In the genomic region with DNA sequence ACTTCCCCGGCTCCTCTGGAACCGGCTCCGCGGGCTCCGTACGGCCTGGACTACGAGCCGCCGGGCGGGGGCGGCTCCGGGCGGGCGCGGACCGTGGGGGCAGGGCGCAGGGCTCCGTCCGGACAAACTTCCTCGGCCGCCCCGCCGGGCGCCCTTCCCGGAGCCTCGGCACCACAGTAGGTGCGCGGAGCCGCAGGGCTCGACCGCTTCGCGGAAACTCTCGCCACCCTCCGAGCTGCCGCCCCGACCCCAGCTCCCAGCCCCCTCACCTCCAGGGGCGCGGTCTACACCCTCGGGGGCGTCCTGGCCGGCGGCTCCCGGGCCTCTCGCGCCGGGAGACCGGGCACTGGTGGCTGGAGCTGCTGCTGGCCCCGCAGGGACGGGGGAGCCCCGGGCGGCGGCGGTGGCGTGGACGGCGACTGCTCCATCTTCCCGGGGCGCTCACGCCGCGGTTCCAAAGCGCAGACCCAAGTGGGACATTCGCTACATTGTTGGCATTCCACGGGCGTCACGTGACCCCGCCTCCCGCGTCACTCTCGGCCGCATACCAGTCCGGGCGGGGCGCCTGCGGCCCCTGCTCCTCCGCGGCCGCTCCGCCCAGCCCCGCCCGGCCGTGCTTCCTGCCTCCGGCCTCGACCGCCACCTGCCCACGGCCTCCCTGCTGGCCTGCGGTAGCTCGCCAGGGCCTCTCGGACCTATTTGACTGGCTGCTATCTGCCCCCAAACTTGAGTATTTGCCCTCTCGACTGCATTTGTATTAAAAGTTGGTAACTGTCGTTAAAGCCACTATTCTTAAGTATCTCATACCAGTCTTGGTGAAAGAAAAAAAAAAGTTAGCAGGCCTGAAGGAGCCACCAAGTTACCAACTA, we compare ENCODE assay signal across 8 cellular contexts. TPM values are rescaled to one million over a fixed set of nuclear protein-coding genes. Genes with fewer than 3 reads are reported as not detected.
DNase-seq lines count a peak whose midpoint lies in the region; ATAC-seq and TF ChIP-seq lines count a peak whose summit lies in the region.

A gene (minus strand): TSS at position 510 of the 869 bp plus-strand sequence. CDS start 15,560 bp downstream, outside the sequence.

- no peaks in the 10 kb centered on the region for H3K9me3 ChIP-seq in colonic mucosa

- peaks cover 2% of the 10 kb centered on the region for H3K4me1 Mint-ChIP-seq in activated CD4-positive, alpha-beta T cell treated with anti-CD3 and anti-CD28 coated beads for 36 hours

- ATAC-seq in HG02588 (IDR thresholded peaks at IDR 0.05; ENCODE audit: unreplicated experiment): peak; percentile 89
- peak; percentile 75 for ATAC-seq in activated CD4-positive, alpha-beta T cell treated with anti-CD3 and anti-CD28 coated beads for 36 hours

- H3K4me3 ChIP-seq in colonic mucosa (peak within 1 kb of the TSS; percentile 86), kidney epithelial cell (ENCODE audit: low read depth, low read length) (peak within 1 kb of the TSS; percentile 83)

- no peaks in the 10 kb centered on the region for H3K9me3 Mint-ChIP-seq in activated CD4-positive, alpha-beta T cell treated with anti-CD3 and anti-CD28 coated beads for 36 hours (ENCODE audit: low read depth)

- peaks cover 19% of the 10 kb centered on the region for H3K27me3 Mint-ChIP-seq in activated CD4-positive, alpha-beta T cell treated with anti-CD3 and anti-CD28 coated beads for 36 hours

- H3K36me3 ChIP-seq in colonic mucosa (no peaks in the 10 kb centered on the region), kidney epithelial cell (ENCODE audit: control insufficient read depth, insufficient read depth, low read length) (no peaks in the 10 kb centered on the region)

- CTCF ChIA-PET in activated CD4-positive, alpha-beta T cell treated with anti-CD3 and anti-CD28 coated beads for 36 hours (lab: Charles Lee): no interaction called here

- intact Hi-C loops in activated CD4-positive, alpha-beta T cell treated with anti-CD3 and anti-CD28 coated beads for 36 hours (cut with DNase I, micrococcal nuclease): loop anchor here (1.0 to 10.0 kb wide), 3 partner anchors 14 to 117 kb away; no protein-coding TSS in a partner anchor
- intact Hi-C loops in colonic mucosa (cut with DNase I): no loop called here

- H3K9ac ChIP-seq in colonic mucosa (ENCODE audit: low read depth in 2 of 2, low read length in 2 of 2): peak within 1 kb of the TSS; percentile 63 to 93

- H3K4me1 ChIP-seq in colonic mucosa: peaks cover 10% of the 10 kb centered on the region

- peak within 1 kb of the TSS; percentile 92 for H3K27ac ChIP-seq in colonic mucosa

- H3K27ac Mint-ChIP-seq in activated CD4-positive, alpha-beta T cell treated with anti-CD3 and anti-CD28 coated beads for 36 hours: no peak within 1 kb of the TSS

- DNase-seq in NCI-H1417 (lab: John Stamatoyannopoulos, UW) (peak in 2 of 3 experiments; percentile 41 to 48), NCI-H1417 treated with DMSO at 0.1 percent for 48 hours (lab: John Stamatoyannopoulos, UW) (no peak), NCI-H1105 treated with DMSO at 0.1 percent for 48 hours (lab: John Stamatoyannopoulos, UW) (peak; percentile 16), colonic mucosa (peak; percentile 95), kidney epithelial cell (ENCODE audit: low read depth) (peak; percentile 67)
- peak; percentile 76 for DNase-seq in activated CD4-positive, alpha-beta T cell treated with anti-CD3 and anti-CD28 coated beads for 36 hours
- DNase-seq in stimulated activated CD4-positive, alpha-beta T cell treated with anti-CD3 and anti-CD28 coated beads, Interleukin-12 subunit alpha, Interleukin-12 subunit beta, amount 100 ng/mL, for 4 hours: peak; percentile 35

- H3K4me3 Mint-ChIP-seq in activated CD4-positive, alpha-beta T cell treated with anti-CD3 and anti-CD28 coated beads for 36 hours: peak within 1 kb of the TSS; percentile 75

- H3K27me3 ChIP-seq in colonic mucosa: no peaks in the 10 kb centered on the region
- no peaks in the 10 kb centered on the region for H3K27me3 ChIP-seq in kidney epithelial cell (ENCODE audit: control insufficient read depth, insufficient read depth, low read length)

- POLR2A ChIA-PET in activated CD4-positive, alpha-beta T cell treated with anti-CD3 and anti-CD28 coated beads for 36 hours (lab: Charles Lee): no interaction called here

- TF ChIP-seq CTCF in colonic mucosa (IDR thresholded peaks at IDR 0.05): peak; percentile 19
- TF ChIP-seq CTCF in kidney epithelial cell (IDR thresholded peaks at IDR 0.05; ENCODE audit: insufficient read depth, low read length, poor library complexity, severe bottlenecking): peak; percentile 6

- peaks cover 1% of the 10 kb centered on the region for H3K36me3 Mint-ChIP-seq in activated CD4-positive, alpha-beta T cell treated with anti-CD3 and anti-CD28 coated beads for 36 hours (ENCODE audit: low read depth)

RNA-seq across cellular contexts. Expression of the gene that starts here (rescaled TPM):
- 1 to 10 TPM; 1.6 TPM for total RNA-seq in activated CD4-positive, alpha-beta T cell treated with anti-CD3 and anti-CD28 coated beads for 36 hours
- total RNA-seq in colonic mucosa (10 to 100 TPM in 1 of 2 donors, 1 to 10 TPM in 1; 3.7 to 11.3 TPM), kidney epithelial cell (20.2 and 26.7 TPM in 2 replicates)
